ENCODE assay signal across 13 cellular contexts in the genomic region with DNA sequence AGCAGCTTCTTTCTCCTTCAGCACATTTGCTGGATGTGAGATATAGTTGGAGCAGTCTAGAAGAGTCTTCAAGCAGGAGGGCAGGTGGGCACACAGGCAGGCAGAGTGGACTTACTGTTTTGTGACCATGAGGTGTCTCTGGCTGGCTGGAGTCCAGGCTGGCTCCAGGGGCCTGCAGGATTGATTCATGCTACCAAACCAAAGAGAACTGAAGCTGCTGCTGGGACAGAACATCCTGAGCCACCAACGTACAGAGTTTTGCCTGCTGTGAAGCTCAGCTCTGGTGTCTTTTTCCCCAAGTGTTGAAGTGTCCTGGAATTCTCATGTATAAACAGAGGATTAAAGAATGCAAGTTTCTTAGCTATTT. TPM values are rescaled to one million over a fixed set of nuclear protein-coding genes. Genes with fewer than 3 reads are reported as not detected.
DNase-seq lines count a peak whose midpoint lies in the region; ATAC-seq, FAIRE-seq and TF ChIP-seq lines count a peak whose summit lies in the region.
"Had no signal": no experiment of that assay in that cellular context is flagged by ENCODE, and none has a peak within 500 bp of the region (broad histone marks: within the 10 kb centered on the region; RNA-seq: fewer than 3 reads in every experiment).

No MANE protein-coding gene starts in this region.

- DNase-seq in heart right ventricle, result no peak
- DNase-seq in cardiac septum (ENCODE audit: low spot score), result no peak
- no peak for DNase-seq in K562 (ENCODE audit: extremely low read depth in 1 of 4, low spot score in 3 of 4)
- peak; percentile 50 for DNase-seq in mesenchymal stem cell
- no peak for DNase-seq in upper lobe of left lung
- DNase-seq in nucleus accumbens (lab: John Stamatoyannopoulos, UW), result no peak
- DNase-seq: natural killer cell, NCI-H2171, sigmoid colon had no signal

- no peaks in the 10 kb centered on the region for H4K20me1 ChIP-seq in K562 (replicated peaks; ENCODE audit: control insufficient read depth, insufficient read depth, low read length)

- 50 to 58% methylated on average over 1 of the region's 1 CpG for WGBS in heart right ventricle, 2 donors
- WGBS in K562 (ENCODE audit: insufficient coverage, low coverage, missing lambda C conversion rate), result 40% methylated on average over 1 of the region's 1 CpG
- WGBS in mesenchymal stem cell, result 45% methylated on average over 1 of the region's 1 CpG
- WGBS in upper lobe of left lung, 2 donors, result 67 to 100% methylated on average over 1 of the region's 1 CpG

- no peaks in the 10 kb centered on the region for H3K27me3 ChIP-seq in heart right ventricle
- H3K27me3 ChIP-seq in K562 (ENCODE audit: control insufficient read depth in 2 of 2, insufficient read depth in 2 of 2, low read length in 2 of 2), result no peaks in the 10 kb centered on the region
- H3K27me3 ChIP-seq in mesenchymal stem cell (ENCODE audit: control insufficient read depth in 1 of 2, insufficient read depth in 1 of 2, low read length in 2 of 2), result peaks cover 0 to 7% of the 10 kb centered on the region in 2 experiments
- H3K27me3 ChIP-seq in upper lobe of left lung, result no peaks in the 10 kb centered on the region
- H3K27me3 ChIP-seq: sigmoid colon had no signal

- in situ Hi-C loops in K562 (cut with MboI), result no loop called here

- no peaks in the 10 kb centered on the region for H3K9me3 ChIP-seq in heart right ventricle
- H3K9me3 ChIP-seq in K562 (replicated peaks; ENCODE audit: control insufficient read depth, insufficient read depth, low read depth, low read length), result no peaks in the 10 kb centered on the region
- H3K9me3 ChIP-seq in mesenchymal stem cell (ENCODE audit: control insufficient read depth, low read length), result no peaks in the 10 kb centered on the region
- H3K9me3 ChIP-seq in upper lobe of left lung, result no peaks in the 10 kb centered on the region
- H3K9me3 ChIP-seq: sigmoid colon had no signal

- H2BK15ac ChIP-seq in mesenchymal stem cell (ENCODE audit: low read depth, poor library complexity, severe bottlenecking), result no peak overlapping the region

- peaks cover 4% of the 10 kb centered on the region for H3K9me1 ChIP-seq in K562 (ENCODE audit: control insufficient read depth, insufficient read depth, low read length)

- H4K91ac ChIP-seq in mesenchymal stem cell (ENCODE audit: low read length), result no peak overlapping the region

- no peak for TF ChIP-seq POLR2A in K562 (conservative IDR thresholded peaks at IDR 0.05)
- no peak for TF ChIP-seq POLR2A in upper lobe of left lung (IDR thresholded peaks at IDR 0.05)

- no peak overlapping the region for H3K23ac ChIP-seq in mesenchymal stem cell (ENCODE audit: low read length in 2 of 2)

- CTCF ChIA-PET in K562 (lab: Yijun Ruan, JAX; ENCODE audit: low intra/inter-chr PET ratio), result no interaction called here

- no peak for TF ChIP-seq CTCF in heart right ventricle (IDR thresholded peaks at IDR 0.05)
- TF ChIP-seq CTCF in K562 (IDR thresholded peaks at IDR 0.05 in 2 of 3, conservative IDR thresholded peaks at IDR 0.05 in 1 of 3; ENCODE audit: insufficient read depth in 2 of 3, low read depth in 1 of 3, low read length in 3 of 3), result no peak
- TF ChIP-seq CTCF in upper lobe of left lung (IDR thresholded peaks at IDR 0.05), result no peak

- FAIRE-seq in K562 (lab: Jason Lieb, UNC), result no peak

- H3K4ac ChIP-seq in mesenchymal stem cell (ENCODE audit: low read depth in 1 of 2, low read length in 2 of 2), result no peak overlapping the region

- H3K18ac ChIP-seq in mesenchymal stem cell (ENCODE audit: low read depth in 1 of 2, low read length in 2 of 2), result no peak overlapping the region

- H3K4me2 ChIP-seq in K562 (ENCODE audit: insufficient read depth, low read length), result no peak overlapping the region
- H3K4me2 ChIP-seq in mesenchymal stem cell (ENCODE audit: low read length, poor library complexity, severe bottlenecking), result no peak overlapping the region

- no peak overlapping the region for H2BK120ac ChIP-seq in mesenchymal stem cell (ENCODE audit: low read depth, low read length)

- peaks cover 20 to 95% (median 81%) of the 10 kb centered on the region in 9 donors for H3K4me1 ChIP-seq in heart right ventricle
- peaks cover 34 to 87% of the 10 kb centered on the region in 2 experiments for H3K4me1 ChIP-seq in K562 (replicated peaks in 1 of 2; ENCODE audit: control insufficient read depth in 2 of 2, insufficient read depth in 2 of 2, low read length in 2 of 2)
- H3K4me1 ChIP-seq in mesenchymal stem cell (ENCODE audit: control insufficient read depth, insufficient read depth, low read depth, low read length), result peaks cover 17% of the 10 kb centered on the region
- peaks cover 59 to 63% (median 61%) of the 10 kb centered on the region in 4 donors for H3K4me1 ChIP-seq in upper lobe of left lung

- H3K36me3 ChIP-seq in heart right ventricle (no peaks in the 10 kb centered on the region), K562 (ENCODE audit: control insufficient read depth, insufficient read depth, low read length) (peaks cover 19% of the 10 kb centered on the region), mesenchymal stem cell (ENCODE audit: control insufficient read depth in 1 of 2, insufficient read depth in 2 of 2, low read depth in 1 of 2, low read length in 2 of 2) (peaks cover 0 to 3% of the 10 kb centered on the region in 2 experiments), upper lobe of left lung (no peaks in the 10 kb centered on the region)
- H3K36me3 ChIP-seq: sigmoid colon had no signal

- POLR2A ChIA-PET in K562 (lab: Yijun Ruan, JAX), result interaction anchor here (1.7 to 2.1 kb wide), 3 partner anchors 10 to 43 kb away, joined by 6 to 8 read pairs (median 7); no protein-coding TSS in a partner anchor

- no peak overlapping the region for H4K8ac ChIP-seq in mesenchymal stem cell (ENCODE audit: low read length)

- TF ChIP-seq EP300 in K562 (IDR thresholded peaks at IDR 0.05; ENCODE audit: low read length) (no peak), upper lobe of left lung (IDR thresholded peaks at IDR 0.05) (no peak)

- no peak overlapping the region for H2AFZ ChIP-seq in K562 (ENCODE audit: low read depth, low read length)
- no peak overlapping the region for H2AFZ ChIP-seq in mesenchymal stem cell (ENCODE audit: low read depth, low read length)

- H3K27ac ChIP-seq in heart right ventricle (peak overlapping the region; percentile 4 to 87 (median 77)), K562 (ENCODE audit: extremely low read depth, low read depth, low read length) (peak overlapping the region; percentile 76; the same call in 2 of the 3 replicates), mesenchymal stem cell (ENCODE audit: low read length, poor library complexity, severe bottlenecking) (peak overlapping the region; percentile 2), upper lobe of left lung (peak overlapping the region in 3 of 4 donors; percentile 31 to 60 (median 49))
- H3K27ac ChIP-seq: SK-N-MC had no signal

- intact Hi-C loops in heart right ventricle (cut with DNase I) (loop anchor here in 5 of 10 donors (5.0 kb wide), 2 partner anchors 33 to 38 kb away; no protein-coding TSS in a partner anchor), cardiac septum (cut with DNase I) (loop anchor here (5.0 kb wide), 1 partner anchor 38 kb away; no protein-coding TSS in a partner anchor), K562 (cut with micrococcal nuclease) (no loop called here)

- TF ChIP-seq RAD21 in K562 (CRISPR knock-in tag; conservative IDR thresholded peaks at IDR 0.05 in 1 of 2, IDR thresholded peaks at IDR 0.05 in 1 of 2), result no peak

- H3K4me3 ChIP-seq in heart right ventricle, result no peak overlapping the region
- H3K4me3 ChIP-seq in K562, result no peak overlapping the region
- H3K4me3 ChIP-seq in mesenchymal stem cell (ENCODE audit: insufficient read depth in 1 of 2, low read depth in 1 of 2, low read length in 2 of 2), result no peak overlapping the region
- no peak overlapping the region for H3K4me3 ChIP-seq in upper lobe of left lung
- H3K4me3 ChIP-seq: sigmoid colon, SK-N-MC had no signal

- H3K9ac ChIP-seq in K562 (ENCODE audit: insufficient read depth in 1 of 2, low read depth in 2 of 2, low read length in 2 of 2) (peak overlapping the region; percentile 39 to 56; a peak in 2 of 4 replicates), mesenchymal stem cell (ENCODE audit: low read length) (peak overlapping the region; percentile 73)

- ATAC-seq in heart right ventricle (peak in 1 of 8 donors; percentile 43), K562 (no peak), upper lobe of left lung (ENCODE audit: low FRiP score in 2 of 2) (no peak), GM21529 (IDR thresholded peaks at IDR 0.05; ENCODE audit: unreplicated experiment) (no peak), esophagus mucosa (no peak)
- ATAC-seq: left lobe of liver, natural killer cell had no signal

- H2AK5ac ChIP-seq in mesenchymal stem cell (ENCODE audit: low read length, severe bottlenecking), result no peak overlapping the region

- H2BK5ac ChIP-seq in mesenchymal stem cell (ENCODE audit: low read depth, low read length, poor library complexity, severe bottlenecking), result no peak overlapping the region

- no TSS peak for BruUV-seq in K562 (replicated peaks; lab: Mats Ljungman, UMichigan)

- H3K79me1 ChIP-seq in mesenchymal stem cell (replicated peaks; ENCODE audit: low read length, poor library complexity, severe bottlenecking), result peaks cover 11% of the 10 kb centered on the region

- H2BK12ac ChIP-seq in mesenchymal stem cell (ENCODE audit: low read length in 2 of 2), result no peak overlapping the region

- peaks cover 85% of the 10 kb centered on the region for H3K79me2 ChIP-seq in K562 (ENCODE audit: control insufficient read depth, insufficient read depth, low read length)

- no peak overlapping the region for H3K14ac ChIP-seq in mesenchymal stem cell (ENCODE audit: low read length in 2 of 2)

RNA-seq across cellular contexts. Expression of a gene that starts 45.7 kb away (rescaled TPM):
- total RNA-seq in heart right ventricle, result 100 to 1,000 TPM in 3 of 10 donors, 10 to 100 TPM in 7; 55.2 to 114 (median 95.3) TPM
- 100 to 1,000 TPM in 1 of 2 donors, 10 to 100 TPM in 1; 45.0 to 217 TPM for polyA plus RNA-seq in heart right ventricle
- 111 TPM for total RNA-seq in cardiac septum
- 8.9 and 10.7 TPM in 2 replicates for total RNA-seq in K562 (2011; cell fraction: chromatin; rRNA removed; ENCODE audit: low replicate concordance)
- 20.3 and 25.2 TPM in 2 replicates for total RNA-seq in K562 (2011; cell fraction: nucleolus; rRNA removed)
- total RNA-seq in K562 (2011; cell fraction: nucleoplasm; rRNA removed), result 20.1 and 20.5 TPM in 2 replicates
- total RNA-seq in K562 (2014; rRNA removed), result 76.1 and 127 TPM in 2 replicates
- total RNA-seq in K562 (2014; rRNA removed; fragmentation: Illumina TruSeq; extraction: Trizol), result 66.6 and 94.6 TPM in 2 replicates
- total RNA-seq in K562 (2015; rRNA removed; fragmentation: Illumina TruSeq; extraction: Trizol), result 118 and 129 TPM in 2 replicates
- 76.2 and 86.6 TPM in 2 replicates for total RNA-seq in K562 (2021)
- 92.8 and 98.2 TPM in 2 replicates for polyA plus RNA-seq in K562 (2011; rRNA removed)
- polyA plus RNA-seq in K562 (2011; cell fraction: cytosol; rRNA removed), result 97.9 and 207 TPM in 2 replicates
- 39.9 and 50.7 TPM in 2 replicates for polyA plus RNA-seq in K562 (2011; cell fraction: nucleus; rRNA removed)
- polyA plus RNA-seq in K562 (2012), result 136 and 260 TPM in 2 replicates
- 139 and 150 TPM in 2 replicates for polyA plus RNA-seq in K562 (2014; fragmentation: Illumina TruSeq; extraction: Trizol)
- polyA plus RNA-seq in K562 (2014; fragmentation: Nextera tagmentation; extraction: Ambion mirVana), result 100 to 1,000 TPM; 363 to 422 TPM
- 108 and 126 TPM in 2 replicates for polyA plus RNA-seq in K562 (2014; rRNA removed)
- 31.6 and 43.3 TPM in 2 replicates for polyA minus RNA-seq in K562 (2011; rRNA and poly(A)+ RNA removed)
- polyA minus RNA-seq in K562 (2011; cell fraction: cytosol; rRNA and poly(A)+ RNA removed), result 48.6 and 56.5 TPM in 2 replicates
- polyA minus RNA-seq in K562 (2011; cell fraction: nucleus; rRNA and poly(A)+ RNA removed), result 22.5 and 23.8 TPM in 2 replicates
- polyA plus RNA-seq in mesenchymal stem cell (2013, experiment 1 of 2), result 40.5 TPM
- 40.9 TPM for polyA plus RNA-seq in mesenchymal stem cell (2013, experiment 2 of 2)
- 100 to 1,000 TPM in 1 of 6 donors, 10 to 100 TPM in 5; 24.1 to 139 (median 91.9) TPM for total RNA-seq in upper lobe of left lung
- 11.4 TPM for total RNA-seq in esophagus mucosa

Comparison
In these comparisons a context has a peak if more than half of its experiments do, and no peak if none do; other contexts are left out.
1. H3K27ac ChIP-seq: peak in every context shown above with its lines; median percentile 77 in heart right ventricle; 76 in K562; 49 in upper lobe of left lung; 2 in mesenchymal stem cell.